In the genomic region with DNA sequence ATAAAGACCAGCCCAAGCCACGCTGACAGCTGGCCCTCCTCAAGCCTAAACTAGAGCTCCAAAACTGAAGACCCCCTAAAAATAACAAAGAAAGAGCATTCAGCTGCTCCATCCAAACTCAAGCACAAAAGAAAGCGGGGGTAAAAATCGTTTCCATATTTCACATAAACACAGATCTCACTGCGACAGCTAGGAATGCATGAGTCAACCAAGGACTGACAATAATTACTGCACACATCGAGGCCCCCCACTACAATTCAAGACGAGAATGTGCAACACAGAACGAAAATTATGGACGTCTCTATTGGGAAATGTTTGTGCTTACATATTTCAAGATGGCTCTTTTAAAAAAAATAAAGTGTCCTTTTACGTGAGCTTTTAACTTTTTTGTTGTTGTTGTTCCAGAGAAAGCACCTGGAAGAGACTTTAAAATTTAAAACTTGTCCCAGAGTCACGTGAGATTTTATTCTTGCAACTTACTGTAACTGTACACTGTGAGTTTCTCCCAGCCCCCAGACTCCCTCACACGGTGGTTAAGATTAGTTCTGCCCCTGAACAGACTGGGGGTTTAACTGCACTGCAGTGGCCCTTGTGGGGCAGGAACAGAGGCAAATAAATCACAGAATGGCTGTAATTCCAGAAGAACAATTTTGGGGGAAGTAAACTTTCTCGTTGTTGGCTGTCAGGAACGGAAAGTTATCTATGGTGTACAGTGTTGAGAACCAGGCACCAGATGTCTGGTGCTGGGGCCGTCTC, we compare ENCODE assay signal across 1 cellular context.
TF ChIP-seq lines count a peak whose summit lies in the region.

No MANE protein-coding gene starts in this region.

TF ChIP-seq in HepG2, 621 proteins besides CTCF, POLR2A, EP300 and RAD21:
- TF ChIP-seq ZBED4 (CRISPR knock-in tag; IDR thresholded peaks at IDR 0.05; ENCODE audit: borderline replicate concordance) (no peak), HMG20A (CRISPR knock-in tag; IDR thresholded peaks at IDR 0.05; ENCODE audit: borderline replicate concordance) (no peak), RXRB (CRISPR knock-in tag; IDR thresholded peaks at IDR 0.05; ENCODE audit: borderline replicate concordance) (no peak), ZBTB21 (CRISPR knock-in tag; IDR thresholded peaks at IDR 0.05) (no peak), RARA (CRISPR knock-in tag; IDR thresholded peaks at IDR 0.05) (no peak), CREB1 (IDR thresholded peaks at IDR 0.05) (no peak), CREB1 (CRISPR knock-in tag; IDR thresholded peaks at IDR 0.05) (no peak), PHF5A (CRISPR knock-in tag; IDR thresholded peaks at IDR 0.05; ENCODE audit: low read depth, unreplicated experiment) (no peak), ZNF746 (CRISPR knock-in tag; IDR thresholded peaks at IDR 0.05) (no peak)
